In genomic region chr20:43963872-43964791, GRCh38 we compare ENCODE assay signal across 9 cellular contexts. TPM values are rescaled to one million over a fixed set of nuclear protein-coding genes. Genes with fewer than 3 reads are reported as not detected.
DNase-seq lines count a peak whose midpoint lies in the region; ATAC-seq and TF ChIP-seq lines count a peak whose summit lies in the region.
"Had no signal": no experiment of that assay in that cellular context is flagged by ENCODE, and none has a peak within 500 bp of the region (broad histone marks: within the 10 kb centered on the region; RNA-seq: fewer than 3 reads in every experiment).

No MANE protein-coding gene starts in this region.

- no peak for ATAC-seq in HG03521 (IDR thresholded peaks at IDR 0.05; ENCODE audit: unreplicated experiment)
- no peak for ATAC-seq in GM18870 (IDR thresholded peaks at IDR 0.05; ENCODE audit: unreplicated experiment)

- H3K4me2 ChIP-seq in osteoblast (ENCODE audit: insufficient read depth, low read length): peak overlapping the region; percentile 20
- no peak overlapping the region for H3K4me2 ChIP-seq in hepatocyte

- in situ Hi-C loops in astrocyte of the spinal cord (cut with HindIII; ENCODE audit: low sequenced_read_pairs): no loop called here

- H3K27me3 ChIP-seq in osteoblast (ENCODE audit: insufficient read depth, low read length) (peaks cover 4% of the 10 kb centered on the region), hepatocyte (no peaks in the 10 kb centered on the region)

- H3K27ac ChIP-seq in osteoblast (ENCODE audit: low read depth, low read length) (no peak overlapping the region), hepatocyte (no peak overlapping the region)
- H3K27ac ChIP-seq: C4-2B had no signal

- H3K4me3 ChIP-seq in astrocyte of the spinal cord (ENCODE audit: low read depth, low read length) (no peak overlapping the region), osteoblast (ENCODE audit: insufficient read depth, low read length) (no peak overlapping the region), hepatocyte (no peak overlapping the region)

- H3K79me2 ChIP-seq in osteoblast (ENCODE audit: insufficient read depth, low read length) (no peaks in the 10 kb centered on the region), hepatocyte (no peaks in the 10 kb centered on the region)

- WGBS in hepatocyte (ENCODE audit: low lambda C conversion rate, missing lambda C conversion rate): 72% methylated on average over 10 of the region's 10 CpGs

- no peaks in the 10 kb centered on the region for H3K36me3 ChIP-seq in osteoblast (ENCODE audit: insufficient read depth, low read length)
- no peaks in the 10 kb centered on the region for H3K36me3 ChIP-seq in hepatocyte (replicated peaks; ENCODE audit: insufficient read depth, low read depth)

- DNase-seq in activated CD8-positive, alpha-beta memory T cell treated with anti-CD3 and anti-CD28 coated beads, Interleukin-2, amount 50 U/mL, for 4 hours: peak; percentile 37
- no peak for DNase-seq in activated CD8-positive, alpha-beta memory T cell treated with anti-CD3 and anti-CD28 coated beads, Interleukin-2, amount 50 U/mL, for 48 hours
- DNase-seq in NCI-H2107 (lab: John Stamatoyannopoulos, UW): peak; percentile 34
- peak; percentile 72 for DNase-seq in astrocyte of the spinal cord (ENCODE audit: low read depth, low spot score)
- DNase-seq in osteoblast (ENCODE audit: insufficient read length, low spot score, missing footprints): peak; percentile 92
- no peak for DNase-seq in hepatocyte (ENCODE audit: low spot score)

- H3K4me1 ChIP-seq in osteoblast (ENCODE audit: insufficient read depth, low read length) (peaks cover 17% of the 10 kb centered on the region), hepatocyte (ENCODE audit: insufficient read depth) (peaks cover 1% of the 10 kb centered on the region)

- no peaks in the 10 kb centered on the region for H3K9me2 ChIP-seq in hepatocyte (replicated peaks; ENCODE audit: insufficient read depth)

- H3K9me3 ChIP-seq in osteoblast (ENCODE audit: low read depth, low read length) (no peaks in the 10 kb centered on the region), hepatocyte (ENCODE audit: low read depth) (no peaks in the 10 kb centered on the region)

- no peak for TF ChIP-seq CTCF in astrocyte of the spinal cord (IDR thresholded peaks at IDR 0.05; ENCODE audit: low read depth, low read length)
- TF ChIP-seq CTCF in osteoblast (IDR thresholded peaks at IDR 0.05; ENCODE audit: extremely low read depth, low read depth, low read length): no peak
- no peak for TF ChIP-seq CTCF in hepatocyte (IDR thresholded peaks at IDR 0.05; ENCODE audit: poor library complexity)

- H2AFZ ChIP-seq in osteoblast (ENCODE audit: low read length): no peak overlapping the region
- H2AFZ ChIP-seq in hepatocyte: no peak overlapping the region

- H4K20me1 ChIP-seq in osteoblast (ENCODE audit: insufficient read depth, low read length) (peaks cover 4% of the 10 kb centered on the region), hepatocyte (ENCODE audit: insufficient read depth, poor library complexity, severe bottlenecking) (no peaks in the 10 kb centered on the region)

RNA-seq across cellular contexts. Expression of gene TOX2, which starts 49.5 kb away (rescaled TPM):
- total RNA-seq in osteoblast: 0.88 and 1.1 TPM in 2 replicates
- total RNA-seq in hepatocyte: 0.87 and 2.8 TPM in 2 replicates
- polyA plus RNA-seq in hepatocyte: 12.1 and 13.4 TPM in 2 replicates

Comparison
In these comparisons a context has a peak if more than half of its experiments do, and no peak if none do; other contexts are left out.
1. DNase-seq: peak in activated CD8-positive, alpha-beta memory T cell treated with anti-CD3 and anti-CD28 coated beads, Interleukin-2, amount 50 U/mL, for 4 hours (single experiment), NCI-H2107 (single experiment), astrocyte of the spinal cord (single experiment) and osteoblast (single experiment); none in activated CD8-positive, alpha-beta memory T cell treated with anti-CD3 and anti-CD28 coated beads, Interleukin-2, amount 50 U/mL, for 48 hours (single experiment) and hepatocyte (single experiment).